9 cellular contexts compared by ENCODE assay signal in genomic region chr10:133274751-133275682, GRCh38. TPM values are rescaled to one million over a fixed set of nuclear protein-coding genes. Genes with fewer than 3 reads are reported as not detected.
DNase-seq lines count a peak whose midpoint lies in the region; ATAC-seq and TF ChIP-seq lines count a peak whose summit lies in the region.
"Had no signal": no experiment of that assay in that cellular context is flagged by ENCODE, and none has a peak within 500 bp of the region (broad histone marks: within the 10 kb centered on the region; RNA-seq: fewer than 3 reads in every experiment).

No MANE protein-coding gene starts in this region.

- H3K27me3 Mint-ChIP-seq in endothelial cell (ENCODE audit: unreplicated experiment): no peaks in the 10 kb centered on the region

- no peak overlapping the region for H3K4me3 Mint-ChIP-seq in endothelial cell (ENCODE audit: unreplicated experiment)

- no peak for TF ChIP-seq CTCF in endothelial cell (IDR thresholded peaks at IDR 0.05; ENCODE audit: unreplicated experiment)

- H3K27ac Mint-ChIP-seq in endothelial cell (ENCODE audit: unreplicated experiment): no peak overlapping the region

- ATAC-seq in GM18907 (IDR thresholded peaks at IDR 0.05; ENCODE audit: unreplicated experiment) (peak; percentile 59), HG02973 (IDR thresholded peaks at IDR 0.05; ENCODE audit: unreplicated experiment) (peak; percentile 43)

- H3K36me3 Mint-ChIP-seq in endothelial cell (ENCODE audit: low read depth, unreplicated experiment): no peaks in the 10 kb centered on the region

- H3K9me3 Mint-ChIP-seq in endothelial cell (ENCODE audit: unreplicated experiment): no peaks in the 10 kb centered on the region

- peak; percentile 26 for DNase-seq in SKM-1 (lab: John Stamatoyannopoulos, UW; ENCODE audit: unreplicated experiment)
- peak; percentile 83 for DNase-seq in activated naive CD4-positive, alpha-beta T cell treated with anti-CD3 and anti-CD28 coated beads, Interleukin-2, amount 50 U/mL, for 16 hours
- peak; percentile 68 to 80 (median 77) for DNase-seq in stimulated activated CD4-positive, alpha-beta T cell treated with anti-CD3 and anti-CD28 coated beads, Interleukin-12 subunit alpha, Interleukin-12 subunit beta, amount 100 ng/mL, for 48 hours (ENCODE audit: low read depth in 2 of 3, low spot score in 1 of 3)
- DNase-seq in NCI-H1105 treated with DMSO at 0.1 percent for 48 hours (lab: John Stamatoyannopoulos, UW): no peak
- no peak for DNase-seq in head of caudate nucleus
- DNase-seq in endothelial cell (ENCODE audit: low spot score): no peak

- no peaks in the 10 kb centered on the region for H3K4me1 Mint-ChIP-seq in endothelial cell (ENCODE audit: unreplicated experiment)

- intact Hi-C loops in head of caudate nucleus (cut with DNase I): no loop called here

RNA-seq across cellular contexts. Expression of gene ADAM8, which starts 1.7 kb away (rescaled TPM):
- 1.5 TPM for total RNA-seq in endothelial cell (ENCODE audit: unreplicated experiment)

RNA-seq across cellular contexts. Expression of gene TUBGCP2, which starts 33.7 kb away (rescaled TPM):
- total RNA-seq in endothelial cell (ENCODE audit: unreplicated experiment): 50.7 TPM

RNA-seq across cellular contexts. Expression of gene ZNF511, which starts 33.7 kb away (rescaled TPM):
- total RNA-seq in endothelial cell (ENCODE audit: unreplicated experiment): 18.6 TPM

RNA-seq across cellular contexts. Expression of gene VENTX, which starts 37.4 kb away (rescaled TPM):
- 0.23 TPM for total RNA-seq in endothelial cell (ENCODE audit: unreplicated experiment)
- total RNA-seq: urinary bladder had no signal

RNA-seq across cellular contexts. Expression of gene UTF1, which starts 45.0 kb away (rescaled TPM):
- 0.38 TPM for total RNA-seq in endothelial cell (ENCODE audit: unreplicated experiment)
- total RNA-seq: urinary bladder had no signal

Comparison
In these comparisons a context has a peak if more than half of its experiments do, and no peak if none do; other contexts are left out.
1. DNase-seq: peak in SKM-1 (single experiment), activated naive CD4-positive, alpha-beta T cell treated with anti-CD3 and anti-CD28 coated beads, Interleukin-2, amount 50 U/mL, for 16 hours (single experiment) and stimulated activated CD4-positive, alpha-beta T cell treated with anti-CD3 and anti-CD28 coated beads, Interleukin-12 subunit alpha, Interleukin-12 subunit beta, amount 100 ng/mL, for 48 hours (3 of 3); none in NCI-H1105 treated with DMSO at 0.1 percent for 48 hours (single experiment), head of caudate nucleus (0 of 42) and endothelial cell (single experiment).